Comparison of ENCODE assay signal across 13 cellular contexts in genomic region chr12:26162905-26163304, GRCh38. TPM values are rescaled to one million over a fixed set of nuclear protein-coding genes. Genes with fewer than 3 reads are reported as not detected.
DNase-seq lines count a peak whose midpoint lies in the region; ATAC-seq and TF ChIP-seq lines count a peak whose summit lies in the region.
"Had no signal": no experiment of that assay in that cellular context is flagged by ENCODE, and none has a peak within 500 bp of the region (broad histone marks: within the 10 kb centered on the region; RNA-seq: fewer than 3 reads in every experiment).

No MANE protein-coding gene starts in this region.

- no peak overlapping the region for H3K27ac ChIP-seq in Karpas-422 (ENCODE audit: low read length)
- no peak overlapping the region for H3K27ac ChIP-seq in MM.1S (ENCODE audit: low read length)
- H3K27ac ChIP-seq: upper lobe of right lung had no signal

- H3K27me3 ChIP-seq in Karpas-422 (ENCODE audit: low read length), result no peaks in the 10 kb centered on the region
- H3K27me3 ChIP-seq in MM.1S (replicated peaks; ENCODE audit: insufficient read depth, low read length), result no peaks in the 10 kb centered on the region

- TF ChIP-seq CTCF in GM10266 (IDR thresholded peaks at IDR 0.05; ENCODE audit: control insufficient read depth, insufficient read depth, low read depth, missing control alignments), result no peak
- TF ChIP-seq CTCF in MM.1S (IDR thresholded peaks at IDR 0.05; ENCODE audit: low read length), result no peak

- H3F3A ChIP-seq in MM.1S (ENCODE audit: insufficient read depth, low read length), result peaks cover 4% of the 10 kb centered on the region

- H3K79me2 ChIP-seq in Karpas-422 (ENCODE audit: low read length) (no peaks in the 10 kb centered on the region), MM.1S (ENCODE audit: low read length) (no peaks in the 10 kb centered on the region)

- H3K36me3 ChIP-seq in Karpas-422 (ENCODE audit: insufficient read depth, low read length), result no peaks in the 10 kb centered on the region
- H3K36me3 ChIP-seq in MM.1S (replicated peaks; ENCODE audit: insufficient read depth, low read length), result no peaks in the 10 kb centered on the region
- H3K36me3 ChIP-seq: upper lobe of right lung had no signal

- DNase-seq in Karpas-422 (no peak), NCI-H1436 (lab: John Stamatoyannopoulos, UW) (no peak), head of caudate nucleus (no peak), GM10266 (ENCODE audit: extremely low spot score) (no peak), MM.1S (no peak)
- DNase-seq: activated CD8-positive, alpha-beta T cell treated with anti-CD3 and anti-CD28 coated beads, Interleukin-2, amount 10 ng/mL, durations not matched to agents 7 days and 5 days; KBM-7; NCI-H2029; PC-3; upper lobe of right lung had no signal

- ATAC-seq in GM18517 (IDR thresholded peaks at IDR 0.05; ENCODE audit: unreplicated experiment) (peak; percentile 75), GM21390 (IDR thresholded peaks at IDR 0.05; ENCODE audit: unreplicated experiment) (peak; percentile 81), HG02973 (IDR thresholded peaks at IDR 0.05; ENCODE audit: unreplicated experiment) (peak; percentile 75)
- ATAC-seq: activated CD8-positive, alpha-beta T cell treated with anti-CD3 and anti-CD28 coated beads, Interleukin-2, amount 10 ng/mL, durations not matched to agents 7 days and 5 days; PC-3; upper lobe of right lung had no signal

- H3K9me3 ChIP-seq in Karpas-422 (ENCODE audit: low read length) (no peaks in the 10 kb centered on the region), MM.1S (replicated peaks; ENCODE audit: insufficient read depth, low read length) (no peaks in the 10 kb centered on the region)
- H3K9me3 ChIP-seq: upper lobe of right lung had no signal

- intact Hi-C loops in head of caudate nucleus (cut with DNase I), result no loop called here

- H3K4me2 ChIP-seq in Karpas-422 (ENCODE audit: low read depth, low read length, poor library complexity, severe bottlenecking) (peak overlapping the region; percentile 2), MM.1S (ENCODE audit: low read depth, low read length) (no peak overlapping the region)

- H2AFZ ChIP-seq in Karpas-422 (ENCODE audit: low read length) (no peak overlapping the region), MM.1S (ENCODE audit: low read length) (no peak overlapping the region)

- H4K20me1 ChIP-seq in Karpas-422 (ENCODE audit: insufficient read depth, low read depth, low read length), result peaks cover 10% of the 10 kb centered on the region; the same call in 1 of the 2 replicates
- H4K20me1 ChIP-seq in MM.1S (ENCODE audit: insufficient read depth, low read length), result no peaks in the 10 kb centered on the region

- H3K4me3 ChIP-seq in Karpas-422 (ENCODE audit: low read length), result no peak overlapping the region
- no peak overlapping the region for H3K4me3 ChIP-seq in MM.1S (ENCODE audit: low read length)
- H3K4me3 ChIP-seq: upper lobe of right lung had no signal

- H3K9ac ChIP-seq in Karpas-422 (ENCODE audit: low read length) (no peak overlapping the region), MM.1S (ENCODE audit: low read length) (no peak overlapping the region)

- H3K9me2 ChIP-seq in Karpas-422 (replicated peaks; ENCODE audit: insufficient read depth, low read length) (no peaks in the 10 kb centered on the region), MM.1S (replicated peaks; ENCODE audit: insufficient read depth, low read length) (no peaks in the 10 kb centered on the region)

- H3K4me1 ChIP-seq in Karpas-422 (ENCODE audit: low read length), result peaks cover 5% of the 10 kb centered on the region; the same call in 1 of the 2 replicates
- H3K4me1 ChIP-seq in MM.1S (ENCODE audit: low read length), result peaks cover 14% of the 10 kb centered on the region
- H3K4me1 ChIP-seq: upper lobe of right lung had no signal

RNA-seq across cellular contexts. Expression of gene SSPN, which starts 32.5 kb away (rescaled TPM):
- total RNA-seq in Karpas-422 (2014; rRNA removed; shearing (Covaris generic); ENCODE audit: low replicate concordance), result not detected in 2 replicates
- total RNA-seq: activated CD8-positive, alpha-beta T cell treated with anti-CD3 and anti-CD28 coated beads, Interleukin-2, amount 10 ng/mL, durations not matched to agents 7 days and 5 days had no signal

RNA-seq across cellular contexts. Expression of gene BHLHE41, which starts 38.1 kb away (rescaled TPM):
- 1.6 and 2.2 TPM in 2 replicates for total RNA-seq in Karpas-422 (2014; rRNA removed; shearing (Covaris generic); ENCODE audit: low replicate concordance)
- total RNA-seq: activated CD8-positive, alpha-beta T cell treated with anti-CD3 and anti-CD28 coated beads, Interleukin-2, amount 10 ng/mL, durations not matched to agents 7 days and 5 days had no signal
